Comparison of ENCODE assay signal across 1 cellular context in genomic region chr1:204493882-204494280, GRCh38.
TF ChIP-seq lines count a peak whose summit lies in the region.

No MANE protein-coding gene starts in this region.

TF ChIP-seq in HepG2, 621 proteins besides CTCF, POLR2A, EP300 and RAD21 (continued from another document and continues in another):
- TF ChIP-seq ZNF503 (CRISPR knock-in tag; IDR thresholded peaks at IDR 0.05) = no peak
- no peak for TF ChIP-seq ARNT (IDR thresholded peaks at IDR 0.05)
- TF ChIP-seq ETV5 (CRISPR knock-in tag; IDR thresholded peaks at IDR 0.05; ENCODE audit: borderline replicate concordance) = 0 out of 2 replicates have a peak, but pooled peaks have one; percentile 11
- peak; percentile 80 for TF ChIP-seq ZNF362 (CRISPR knock-in tag; IDR thresholded peaks at IDR 0.05; ENCODE audit: borderline replicate concordance)
- no peak for TF ChIP-seq ZNF235 (CRISPR knock-in tag; IDR thresholded peaks at IDR 0.05; ENCODE audit: borderline replicate concordance)
- TF ChIP-seq FOXO1 (CRISPR knock-in tag; IDR thresholded peaks at IDR 0.05) = no peak
- TF ChIP-seq ZFP91 (CRISPR knock-in tag; IDR thresholded peaks at IDR 0.05; ENCODE audit: borderline replicate concordance) = no peak; the same call in 1 of the 2 replicates
- TF ChIP-seq ZNF574 (CRISPR knock-in tag; IDR thresholded peaks at IDR 0.05) = no peak
- no peak for TF ChIP-seq TFE3 (CRISPR knock-in tag; IDR thresholded peaks at IDR 0.05)
- 0 out of 2 replicates have a peak, but pooled peaks have one; percentile 20 for TF ChIP-seq GFI1 (CRISPR knock-in tag; IDR thresholded peaks at IDR 0.05; ENCODE audit: borderline replicate concordance)
- TF ChIP-seq TP53 (CRISPR knock-in tag; conservative IDR thresholded peaks at IDR 0.05) = 0 out of 2 replicates have a peak, but pooled peaks have one; percentile 5
- no peak for TF ChIP-seq PRDM4 (CRISPR knock-in tag; IDR thresholded peaks at IDR 0.05; ENCODE audit: borderline replicate concordance)
- TF ChIP-seq MED1 (CRISPR knock-in tag; IDR thresholded peaks at IDR 0.05) = no peak
- no peak for TF ChIP-seq IRX3 (CRISPR knock-in tag; IDR thresholded peaks at IDR 0.05; ENCODE audit: borderline replicate concordance, low read depth)
- TF ChIP-seq ISX (CRISPR knock-in tag; conservative IDR thresholded peaks at IDR 0.05) = no peak
- no peak for TF ChIP-seq MAF1 (CRISPR knock-in tag; IDR thresholded peaks at IDR 0.05; ENCODE audit: borderline replicate concordance)
- peak; percentile 63; the same call in 1 of the 2 replicates for TF ChIP-seq GATA4 (IDR thresholded peaks at IDR 0.05; ENCODE audit: borderline replicate concordance, low read depth)
- no peak for TF ChIP-seq ZNF30 (CRISPR knock-in tag; IDR thresholded peaks at IDR 0.05)
- no peak for TF ChIP-seq CEBPZ (IDR thresholded peaks at IDR 0.05; ENCODE audit: low read length)
- TF ChIP-seq PRDM15 (CRISPR knock-in tag; IDR thresholded peaks at IDR 0.05) = 0 out of 2 replicates have a peak, but pooled peaks have one; percentile 35
- no peak for TF ChIP-seq KMT2A (CRISPR knock-in tag; IDR thresholded peaks at IDR 0.05)
- TF ChIP-seq ZNF788 (CRISPR knock-in tag; IDR thresholded peaks at IDR 0.05; ENCODE audit: borderline replicate concordance) = peak; percentile 28; the same call in 1 of the 2 replicates
- no peak for TF ChIP-seq TMF1 (CRISPR knock-in tag; IDR thresholded peaks at IDR 0.05; ENCODE audit: low read depth)
- TF ChIP-seq ZNF230 (CRISPR knock-in tag; IDR thresholded peaks at IDR 0.05) = no peak
- no peak for TF ChIP-seq ZNF557 (CRISPR knock-in tag; IDR thresholded peaks at IDR 0.05)
- TF ChIP-seq MAFG (CRISPR knock-in tag; IDR thresholded peaks at IDR 0.05) = no peak
- TF ChIP-seq FOXP4 (CRISPR knock-in tag; IDR thresholded peaks at IDR 0.05) = peak; percentile 71
- TF ChIP-seq ZNF780A (CRISPR knock-in tag; IDR thresholded peaks at IDR 0.05) = no peak
- no peak for TF ChIP-seq CREB3 (CRISPR knock-in tag; IDR thresholded peaks at IDR 0.05)
- no peak for TF ChIP-seq HIVEP1 (CRISPR knock-in tag; IDR thresholded peaks at IDR 0.05)
- no peak for TF ChIP-seq ZSCAN9 (CRISPR knock-in tag; IDR thresholded peaks at IDR 0.05; ENCODE audit: borderline replicate concordance)
